ENCODE assay signal across 19 cellular contexts in genomic region chr7:45294559-45294958, GRCh38.
"Had no signal": no experiment of that assay in that cellular context is flagged by ENCODE, and none has a peak within 500 bp of the region (broad histone marks: within the 10 kb centered on the region; RNA-seq: fewer than 3 reads in every experiment).

No MANE protein-coding gene starts in this region.

- ATAC-seq: effector memory CD8-positive, alpha-beta T cell; left lung; natural killer cell; pancreas; sciatic nerve; stimulated activated effector memory CD8-positive, alpha-beta T cell treated with anti-CD3 and anti-CD28 coated beads, Interleukin-12 subunit alpha, Interleukin-12 subunit beta, amount 100 ng/mL, for 72 hours; stimulated activated naive CD8-positive, alpha-beta T cell treated with anti-CD3 and anti-CD28 coated beads, Interleukin-15, Interleukin-2, amounts not matched to agents 100 U/mL and 50 U/mL, for 24 hours had no signal

- H3K27me3 ChIP-seq: hepatocyte, left lung, neutrophil, pancreas, testis, tibial artery had no signal

- H3K4me1 ChIP-seq: left lung, pancreas, testis had no signal

- H3K9me3 ChIP-seq: neutrophil, pancreas, testis, tibial artery had no signal

- H3K27ac ChIP-seq: hepatocyte, left lung, neutrophil, pancreas, testis, tibial artery had no signal

- H3K36me3 ChIP-seq: left lung, neutrophil, pancreas, tibial artery had no signal

- H3K4me3 ChIP-seq: hepatocyte, left lung, lung, pancreas, smooth muscle cell, testis, tibial artery had no signal

- DNase-seq: cortex of kidney; effector memory CD8-positive, alpha-beta T cell; erythroblast; kidney; left lung; natural killer cell; pancreas; stimulated activated CD4-positive, alpha-beta T cell treated with anti-CD3 and anti-CD28 coated beads, Interleukin-12 subunit alpha, Interleukin-12 subunit beta, amount 100 ng/mL, for 4 hours; stimulated activated CD4-positive, alpha-beta T cell treated with anti-CD3 and anti-CD28 coated beads, Interleukin-1b, Interleukin-23, amount 100 ng/mL, for 48 hours; stimulated activated CD4-positive, alpha-beta T cell treated with anti-CD3 and anti-CD28 coated beads, Interleukin-4, amount 100 ng/mL, for 24 hours; stimulated activated naive CD8-positive, alpha-beta T cell treated with anti-CD3 and anti-CD28 coated beads, Interleukin-15, Interleukin-2, amounts not matched to agents 100 U/mL and 50 U/mL, for 24 hours; testis; tibial artery had no signal
